In the genomic region with DNA sequence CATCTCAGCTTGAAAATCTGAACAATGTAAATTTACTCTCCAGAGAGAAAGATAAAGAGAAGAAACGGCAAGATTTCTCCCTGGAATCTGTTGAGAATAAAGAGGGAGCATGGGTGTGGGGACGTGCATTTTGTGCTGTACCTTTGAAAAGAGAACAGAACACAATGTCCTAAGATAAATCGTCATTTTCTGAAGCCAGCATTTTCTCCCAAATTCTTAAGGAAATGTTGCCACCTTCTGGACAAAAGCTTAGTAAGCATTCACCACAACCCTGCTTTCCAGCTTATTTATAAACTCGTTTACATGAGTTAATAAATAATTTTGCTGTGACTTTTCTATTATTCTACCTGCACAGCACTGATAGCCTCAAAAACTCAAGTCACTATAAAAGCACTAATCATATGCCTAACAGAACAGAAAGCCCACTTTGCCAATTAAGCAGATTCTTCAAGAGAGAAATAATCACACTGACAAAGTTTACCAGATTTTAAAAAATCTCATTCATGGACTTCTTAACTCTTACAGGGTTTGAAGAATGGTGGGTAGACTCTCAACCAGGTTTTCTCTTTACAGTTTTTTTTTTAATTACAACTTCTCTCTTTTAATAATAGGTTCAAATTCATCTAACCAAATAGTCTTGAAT, we compare ENCODE assay signal across 8 cellular contexts.
DNase-seq lines count a peak whose midpoint lies in the region; ATAC-seq and TF ChIP-seq lines count a peak whose summit lies in the region.

No MANE protein-coding gene starts in this region.

- H3K4me1 ChIP-seq in adrenal gland (replicated peaks in 1 of 2) = no peaks in the 10 kb centered on the region
- peaks cover 0 to 5% (median 0%) of the 10 kb centered on the region in 4 donors for H3K4me1 ChIP-seq in tibial nerve

- ATAC-seq in HG02763 (IDR thresholded peaks at IDR 0.05; ENCODE audit: unreplicated experiment) = peak; percentile 62

- H3K36me3 ChIP-seq in adrenal gland (replicated peaks in 1 of 2) = no peaks in the 10 kb centered on the region
- no peaks in the 10 kb centered on the region for H3K36me3 ChIP-seq in tibial nerve

- intact Hi-C loops in adrenal gland (cut with DNase I) = loop anchor here in 1 of 2 donors (5.0 kb wide), 1 partner anchor 1459 kb away; no protein-coding TSS in a partner anchor
- intact Hi-C loops in lower leg skin (cut with DNase I; ENCODE audit: low total_unique reads) = no loop called here

- DNase-seq in GM04504 (ENCODE audit: low read depth) (peak; percentile 15), NCI-H2029 treated with DMSO at 0.1 percent for 48 hours (lab: John Stamatoyannopoulos, UW) (peak; percentile 54), adrenal gland (no peak), iPS-NIHi7 (ENCODE audit: extremely low spot score) (peak; percentile 49), tibial nerve (ENCODE audit: low spot score in 2 of 2) (peak in 1 of 2 donors; percentile 29), activated gamma-delta T cell (lab: John Stamatoyannopoulos, UW) (no peak), lower leg skin (ENCODE audit: low spot score in 2 of 2) (no peak)

- H3K27ac ChIP-seq in adrenal gland (no peak overlapping the region), tibial nerve (peak overlapping the region in 1 of 4 donors; percentile 26)

- TF ChIP-seq CTCF in adrenal gland (IDR thresholded peaks at IDR 0.05) (peak; percentile 30 to 55 (median 43)), tibial nerve (IDR thresholded peaks at IDR 0.05) (peak; percentile 31 to 75 (median 45)), lower leg skin (IDR thresholded peaks at IDR 0.05) (peak in 1 of 3 donors; percentile 17)

- TF ChIP-seq POLR2A in adrenal gland (IDR thresholded peaks at IDR 0.05) (no peak), tibial nerve (IDR thresholded peaks at IDR 0.05) (no peak), lower leg skin (IDR thresholded peaks at IDR 0.05) (no peak)

- H3K9me3 ChIP-seq in adrenal gland (replicated peaks in 1 of 3) = no peaks in the 10 kb centered on the region
- H3K9me3 ChIP-seq in tibial nerve = no peaks in the 10 kb centered on the region

- no peak overlapping the region for H3K4me3 ChIP-seq in adrenal gland
- no peak overlapping the region for H3K4me3 ChIP-seq in tibial nerve
- no peak overlapping the region for H3K4me3 ChIP-seq in lower leg skin (ENCODE audit: low read depth, poor library complexity, severe bottlenecking)

- TF ChIP-seq EP300 in tibial nerve (IDR thresholded peaks at IDR 0.05) = peak in 1 of 2 donors; percentile 29

- WGBS in adrenal gland, 4 donors = 3 to 8% (median 5%) methylated on average over 4 of the region's 4 CpGs
- whole genome bisulfite sequencing in tibial nerve, 2 donors = 3 to 4% methylated on average over 4 of the region's 4 CpGs
- 5 to 7% methylated on average over 4 of the region's 4 CpGs for WGBS in lower leg skin, 2 donors

- H3K27me3 ChIP-seq in adrenal gland = no peaks in the 10 kb centered on the region
- no peaks in the 10 kb centered on the region for H3K27me3 ChIP-seq in tibial nerve

Comparison
In these comparisons a context has a peak if more than half of its experiments do, and no peak if none do; other contexts are left out.
1. DNase-seq: peak in GM04504 (single experiment), NCI-H2029 treated with DMSO at 0.1 percent for 48 hours (single experiment) and iPS-NIHi7 (single experiment); none in adrenal gland (0 of 7), activated gamma-delta T cell (single experiment) and lower leg skin (0 of 2).